ENCODE assay signal across 1 cellular context in genomic region chr20:31630187-31630790, GRCh38.
TF ChIP-seq lines count a peak whose summit lies in the region.

No MANE protein-coding gene starts in this region.

TF ChIP-seq in HepG2, 621 proteins besides CTCF, POLR2A, EP300 and RAD21 (continued from another document):
- no peak for TF ChIP-seq HOMEZ (CRISPR knock-in tag; IDR thresholded peaks at IDR 0.05; ENCODE audit: low read depth)
- TF ChIP-seq ZNF274 (CRISPR knock-in tag; IDR thresholded peaks at IDR 0.05): no peak
- no peak for TF ChIP-seq TARDBP (CRISPR knock-in tag; IDR thresholded peaks at IDR 0.05)
